ENCODE assay signal across 11 cellular contexts in the genomic region with DNA sequence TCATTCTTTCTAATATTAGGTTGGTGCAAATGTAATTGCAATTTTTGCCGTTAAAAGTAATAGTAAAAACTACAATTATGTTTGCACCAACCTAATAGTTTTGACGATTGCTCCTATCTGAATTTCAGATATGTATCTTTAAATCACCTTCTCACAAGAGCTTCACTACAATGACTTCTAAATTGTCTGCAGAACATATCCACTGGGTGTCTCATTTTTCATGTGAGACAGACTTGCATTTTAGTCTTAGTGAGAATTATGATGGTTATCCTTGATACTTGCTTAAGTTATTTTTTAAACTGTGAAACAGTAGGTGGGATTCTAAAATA.
A peak's percentile ranks its signal among the peaks of the same experiment; 100 is the strongest.
DNase-seq lines count a peak whose midpoint lies in the region; ATAC-seq and TF ChIP-seq lines count a peak whose summit lies in the region.
"Had no signal": no experiment of that assay in that cellular context is flagged by ENCODE, and none has a peak within 500 bp of the region (broad histone marks: within the 10 kb centered on the region; RNA-seq: fewer than 3 reads in every experiment).

No MANE protein-coding gene starts in this region.

- H3K27ac Mint-ChIP-seq in activated naive CD4-positive, alpha-beta T cell treated with anti-CD3 and anti-CD28 coated beads for 36 hours = peak overlapping the region; percentile 88
- peak overlapping the region; percentile 61 for H3K27ac Mint-ChIP-seq in activated B cell treated with CpG ODN at 0.5 μM for 24 hours
- H3K27ac Mint-ChIP-seq in stimulated activated effector memory CD8-positive, alpha-beta T cell treated with anti-CD3 and anti-CD28 coated beads, Interleukin-12 subunit alpha, Interleukin-12 subunit beta, amount 100 ng/mL, for 72 hours = peak overlapping the region; percentile 82
- H3K27ac Mint-ChIP-seq: progenitor cell of endocrine pancreas had no signal

- no peak overlapping the region for H3K4me3 ChIP-seq in uterus
- H3K4me3 ChIP-seq: esophagus muscularis mucosa had no signal

- POLR2A ChIA-PET in activated B cell treated with CpG ODN at 0.5 μM for 24 hours (lab: Charles Lee) = interaction anchor here (2.0 kb wide), 1 partner anchor 84 kb away, joined by 13 read pairs; a partner anchor contains a TSS

- TF ChIP-seq CTCF in activated B cell treated with CpG ODN at 0.5 μM for 24 hours (IDR thresholded peaks at IDR 0.05) (no peak), uterus (IDR thresholded peaks at IDR 0.05) (no peak)

- no peaks in the 10 kb centered on the region for H3K9me3 ChIP-seq in uterus
- H3K9me3 ChIP-seq: esophagus muscularis mucosa had no signal

- H3K27ac ChIP-seq in uterus = no peak overlapping the region
- H3K27ac ChIP-seq: esophagus muscularis mucosa had no signal

- CTCF ChIA-PET in activated naive CD4-positive, alpha-beta T cell treated with anti-CD3 and anti-CD28 coated beads for 36 hours (lab: Charles Lee) = interaction anchor here (1.0 to 2.3 kb wide), 3 partner anchors 17 to 82 kb away, joined by 3 to 5 read pairs (median 4); no protein-coding TSS in a partner anchor
- CTCF ChIA-PET in activated B cell treated with CpG ODN at 0.5 μM for 24 hours (lab: Charles Lee) = interaction anchor here (1.2 kb wide), 1 partner anchor 47 kb away, joined by 3 read pairs; no protein-coding TSS in a partner anchor

- H3K27me3 ChIP-seq in uterus = no peaks in the 10 kb centered on the region
- H3K27me3 ChIP-seq: esophagus muscularis mucosa had no signal

- intact Hi-C loops in activated naive CD4-positive, alpha-beta T cell treated with anti-CD3 and anti-CD28 coated beads for 36 hours (cut with micrococcal nuclease) = loop anchor here (1.0 to 10.0 kb wide), 13 partner anchors 224 to 1848 kb away; a partner anchor contains a TSS
- intact Hi-C loops in activated B cell treated with CpG ODN at 0.5 μM for 24 hours (cut with micrococcal nuclease) (loop anchor here (5.0 kb wide), 1 partner anchor 84 kb away; a partner anchor contains a TSS), uterus (cut with DNase I; ENCODE audit: low total_unique reads) (no loop called here)

- peaks cover 2% of the 10 kb centered on the region for H3K36me3 Mint-ChIP-seq in activated naive CD4-positive, alpha-beta T cell treated with anti-CD3 and anti-CD28 coated beads for 36 hours (ENCODE audit: low read depth)
- no peaks in the 10 kb centered on the region for H3K36me3 Mint-ChIP-seq in activated B cell treated with CpG ODN at 0.5 μM for 24 hours (ENCODE audit: low read depth)
- no peaks in the 10 kb centered on the region for H3K36me3 Mint-ChIP-seq in stimulated activated effector memory CD8-positive, alpha-beta T cell treated with anti-CD3 and anti-CD28 coated beads, Interleukin-12 subunit alpha, Interleukin-12 subunit beta, amount 100 ng/mL, for 72 hours

- peak; percentile 21 for ATAC-seq in HG02798 (IDR thresholded peaks at IDR 0.05; ENCODE audit: poor library complexity, unreplicated experiment)
- ATAC-seq in activated B cell treated with CpG ODN at 0.5 μM for 24 hours (ENCODE audit: low read depth) = no peak
- peak; percentile 40 for ATAC-seq in stimulated activated effector memory CD8-positive, alpha-beta T cell treated with anti-CD3 and anti-CD28 coated beads, Interleukin-12 subunit alpha, Interleukin-12 subunit beta, amount 100 ng/mL, for 72 hours
- ATAC-seq: left cardiac atrium had no signal

- no peak for DNase-seq in activated naive CD4-positive, alpha-beta T cell treated with anti-CD3 and anti-CD28 coated beads for 36 hours
- no peak for DNase-seq in activated naive CD4-positive, alpha-beta T cell (lab: John Stamatoyannopoulos, UW)
- DNase-seq in activated B cell treated with CpG ODN at 0.5 μM for 24 hours = no peak
- no peak for DNase-seq in stimulated activated effector memory CD8-positive, alpha-beta T cell treated with anti-CD3 and anti-CD28 coated beads, Interleukin-12 subunit alpha, Interleukin-12 subunit beta, amount 100 ng/mL, for 72 hours (ENCODE audit: low spot score in 2 of 2)
- DNase-seq in OCI-M1 (lab: John Stamatoyannopoulos, UW) = no peak
- DNase-seq in uterus = no peak
- no peak for DNase-seq in NCI-H146 (lab: John Stamatoyannopoulos, UW)
- DNase-seq: left cardiac atrium had no signal

- no peak for TF ChIP-seq POLR2A in uterus (IDR thresholded peaks at IDR 0.05)

- H3K36me3 ChIP-seq in uterus = no peaks in the 10 kb centered on the region
- H3K36me3 ChIP-seq: esophagus muscularis mucosa had no signal

- peaks cover 65% of the 10 kb centered on the region for H3K4me1 Mint-ChIP-seq in activated naive CD4-positive, alpha-beta T cell treated with anti-CD3 and anti-CD28 coated beads for 36 hours (ENCODE audit: low read depth)
- peaks cover 53% of the 10 kb centered on the region for H3K4me1 Mint-ChIP-seq in activated B cell treated with CpG ODN at 0.5 μM for 24 hours
- peaks cover 52% of the 10 kb centered on the region for H3K4me1 Mint-ChIP-seq in stimulated activated effector memory CD8-positive, alpha-beta T cell treated with anti-CD3 and anti-CD28 coated beads, Interleukin-12 subunit alpha, Interleukin-12 subunit beta, amount 100 ng/mL, for 72 hours

- no peak overlapping the region for H3K4me3 Mint-ChIP-seq in activated naive CD4-positive, alpha-beta T cell treated with anti-CD3 and anti-CD28 coated beads for 36 hours
- peak overlapping the region; percentile 11 for H3K4me3 Mint-ChIP-seq in activated B cell treated with CpG ODN at 0.5 μM for 24 hours
- H3K4me3 Mint-ChIP-seq in stimulated activated effector memory CD8-positive, alpha-beta T cell treated with anti-CD3 and anti-CD28 coated beads, Interleukin-12 subunit alpha, Interleukin-12 subunit beta, amount 100 ng/mL, for 72 hours = peak overlapping the region; percentile 33

- no peaks in the 10 kb centered on the region for H3K27me3 Mint-ChIP-seq in activated naive CD4-positive, alpha-beta T cell treated with anti-CD3 and anti-CD28 coated beads for 36 hours (ENCODE audit: low read depth)
- no peaks in the 10 kb centered on the region for H3K27me3 Mint-ChIP-seq in activated B cell treated with CpG ODN at 0.5 μM for 24 hours
- H3K27me3 Mint-ChIP-seq: progenitor cell of endocrine pancreas had no signal

- no peaks in the 10 kb centered on the region for H3K9me3 Mint-ChIP-seq in activated naive CD4-positive, alpha-beta T cell treated with anti-CD3 and anti-CD28 coated beads for 36 hours
- H3K9me3 Mint-ChIP-seq in activated B cell treated with CpG ODN at 0.5 μM for 24 hours = no peaks in the 10 kb centered on the region
- no peaks in the 10 kb centered on the region for H3K9me3 Mint-ChIP-seq in stimulated activated effector memory CD8-positive, alpha-beta T cell treated with anti-CD3 and anti-CD28 coated beads, Interleukin-12 subunit alpha, Interleukin-12 subunit beta, amount 100 ng/mL, for 72 hours

- no peaks in the 10 kb centered on the region for H3K4me1 ChIP-seq in uterus
